Comparison of ENCODE assay signal across 21 cellular contexts in genomic region chr4:185182196-185182595, GRCh38.
"Had no signal": no experiment of that assay in that cellular context is flagged by ENCODE, and none has a peak within 500 bp of the region (broad histone marks: within the 10 kb centered on the region; RNA-seq: fewer than 3 reads in every experiment).

No MANE protein-coding gene starts in this region.

- H3K4me1 ChIP-seq: pancreas, psoas muscle, uterus had no signal

- H3K27ac ChIP-seq: neutrophil, pancreas, psoas muscle, tibial nerve, uterus had no signal

- H3K36me3 ChIP-seq: neutrophil, pancreas, uterus had no signal

- H3K4me3 Mint-ChIP-seq: activated CD4-positive, alpha-beta memory T cell treated with anti-CD3 and anti-CD28 coated beads, Interleukin-2, amount 10 ng/mL, durations not matched to agents 7 days and 5 days; activated naive CD8-positive, alpha-beta T cell treated with anti-CD3 and anti-CD28 coated beads, Interleukin-2, amount 50 U/mL, for 24 hours; brain; nephron had no signal

- H3K27ac Mint-ChIP-seq: activated CD4-positive, alpha-beta memory T cell treated with anti-CD3 and anti-CD28 coated beads, Interleukin-2, amount 10 ng/mL, durations not matched to agents 7 days and 5 days; activated naive CD8-positive, alpha-beta T cell treated with anti-CD3 and anti-CD28 coated beads, Interleukin-2, amount 50 U/mL, for 24 hours; nephron had no signal

- H3K27me3 ChIP-seq: neutrophil, pancreas, tibial nerve, uterus had no signal

- H3K9me3 ChIP-seq: neutrophil, pancreas, psoas muscle, tibial nerve, uterus had no signal

- H3K9me3 Mint-ChIP-seq: activated CD4-positive, alpha-beta memory T cell treated with anti-CD3 and anti-CD28 coated beads, Interleukin-2, amount 10 ng/mL, durations not matched to agents 7 days and 5 days; activated naive CD8-positive, alpha-beta T cell treated with anti-CD3 and anti-CD28 coated beads, Interleukin-2, amount 50 U/mL, for 24 hours; brain; nephron had no signal

- ATAC-seq: activated naive CD8-positive, alpha-beta T cell treated with anti-CD3 and anti-CD28 coated beads, Interleukin-2, amount 50 U/mL, for 24 hours; esophagus mucosa; left ventricle myocardium superior; pancreas; psoas muscle; right cardiac atrium; stimulated activated naive CD8-positive, alpha-beta T cell treated with anti-CD3 and anti-CD28 coated beads, Interleukin-15, Interleukin-2, amounts not matched to agents 100 U/mL and 50 U/mL, for 24 hours had no signal

- DNase-seq: activated CD4-positive, alpha-beta memory T cell treated with anti-CD3 and anti-CD28 coated beads, Interleukin-2, amount 10 ng/mL, durations not matched to agents 7 days and 5 days; activated CD4-positive, alpha-beta T cell treated with anti-CD3 and anti-CD28 coated beads for 48 hours; activated gamma-delta T cell; activated naive CD4-positive, alpha-beta T cell treated with anti-CD3 and anti-CD28 coated beads, Interleukin-2, amount 50 U/mL, for 16 hours; activated naive CD8-positive, alpha-beta T cell treated with anti-CD3 and anti-CD28 coated beads, Interleukin-2, amount 50 U/mL, for 24 hours; caudate nucleus; effector memory CD4-positive, alpha-beta T cell; foreskin melanocyte; left ventricle myocardium superior; pancreas; psoas muscle; right cardiac atrium; stimulated activated CD4-positive, alpha-beta T cell treated with anti-CD3 and anti-CD28 coated beads, Interleukin-4, amount 100 ng/mL, for 24 hours; stimulated activated naive CD8-positive, alpha-beta T cell treated with anti-CD3 and anti-CD28 coated beads, Interleukin-15, Interleukin-2, amounts not matched to agents 100 U/mL and 50 U/mL, for 24 hours; T1000; uterus had no signal

- H3K4me3 ChIP-seq: pancreas, psoas muscle, tibial nerve, uterus had no signal

- H3K27me3 Mint-ChIP-seq: activated CD4-positive, alpha-beta memory T cell treated with anti-CD3 and anti-CD28 coated beads, Interleukin-2, amount 10 ng/mL, durations not matched to agents 7 days and 5 days; activated naive CD8-positive, alpha-beta T cell treated with anti-CD3 and anti-CD28 coated beads, Interleukin-2, amount 50 U/mL, for 24 hours; brain had no signal
